Comparison of ENCODE assay signal across 1 cellular context in the genomic region with DNA sequence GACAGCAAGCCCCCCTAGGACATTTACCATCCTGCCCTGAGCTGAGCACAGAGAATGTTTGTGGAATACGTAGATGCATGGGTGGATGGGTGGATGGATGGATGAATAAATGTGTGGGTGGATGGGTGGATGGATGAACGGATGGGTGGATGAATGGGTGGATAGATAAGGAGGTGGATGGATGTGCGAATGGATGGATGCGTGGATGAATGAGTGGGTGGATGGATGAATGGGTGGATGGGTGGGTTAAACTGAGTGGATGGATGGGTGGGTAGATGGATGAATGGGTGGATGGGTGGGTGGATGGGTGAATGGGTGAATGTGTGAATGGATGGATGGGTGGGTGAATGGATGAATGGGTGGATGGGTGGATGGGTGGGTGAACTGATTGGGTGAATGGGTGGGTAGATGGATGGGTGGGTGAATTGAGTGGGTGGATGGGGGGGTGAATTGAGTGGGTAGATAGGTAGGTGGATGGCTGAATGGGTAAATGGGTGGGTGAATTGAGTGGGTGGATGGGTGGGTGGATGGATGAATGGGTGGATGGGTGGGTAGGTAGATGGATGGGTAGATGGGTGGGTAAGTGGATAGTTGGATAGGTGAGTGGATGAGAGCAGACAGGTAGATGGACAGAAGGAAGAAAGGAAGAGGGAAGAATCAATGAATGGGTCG.
TF ChIP-seq lines count a peak whose summit lies in the region.

No MANE protein-coding gene starts in this region.

TF ChIP-seq in HepG2, 621 proteins besides CTCF, POLR2A, EP300 and RAD21:
- no peak for TF ChIP-seq ZKSCAN8 (CRISPR knock-in tag; IDR thresholded peaks at IDR 0.05; ENCODE audit: borderline replicate concordance)
- TF ChIP-seq, protein P1, sequence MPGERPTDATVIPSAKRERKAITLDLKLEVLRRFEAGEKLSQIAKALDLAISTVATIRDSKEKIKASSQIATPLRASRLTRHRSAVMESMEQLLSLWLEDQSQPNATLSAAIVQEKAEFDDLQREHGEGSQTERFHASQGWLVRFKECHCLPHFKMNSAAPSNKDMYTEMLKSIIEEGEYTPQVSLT (CRISPR knock-in tag; IDR thresholded peaks at IDR 0.05; ENCODE audit: borderline replicate concordance, low read depth): no peak
- TF ChIP-seq, protein P2, sequence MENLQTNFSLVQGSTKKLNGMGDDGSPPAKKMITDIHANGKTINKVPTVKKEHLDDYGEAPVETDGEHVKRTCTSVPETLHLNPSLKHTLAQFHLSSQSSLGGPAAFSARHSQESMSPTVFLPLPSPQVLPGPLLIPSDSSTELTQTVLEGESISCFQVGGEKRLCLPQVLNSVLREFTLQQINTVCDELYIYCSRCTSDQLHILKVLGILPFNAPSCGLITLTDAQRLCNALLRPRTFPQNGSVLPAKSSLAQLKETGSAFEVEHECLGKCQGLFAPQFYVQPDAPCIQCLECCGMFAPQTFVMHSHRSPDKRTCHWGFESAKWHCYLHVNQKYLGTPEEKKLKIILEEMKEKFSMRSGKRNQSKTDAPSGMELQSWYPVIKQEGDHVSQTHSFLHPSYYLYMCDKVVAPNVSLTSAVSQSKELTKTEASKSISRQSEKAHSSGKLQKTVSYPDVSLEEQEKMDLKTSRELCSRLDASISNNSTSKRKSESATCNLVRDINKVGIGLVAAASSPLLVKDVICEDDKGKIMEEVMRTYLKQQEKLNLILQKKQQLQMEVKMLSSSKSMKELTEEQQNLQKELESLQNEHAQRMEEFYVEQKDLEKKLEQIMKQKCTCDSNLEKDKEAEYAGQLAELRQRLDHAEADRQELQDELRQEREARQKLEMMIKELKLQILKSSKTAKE (CRISPR knock-in tag; IDR thresholded peaks at IDR 0.05; ENCODE audit: borderline replicate concordance): 0 out of 2 replicates have a peak, but pooled peaks have one; percentile 14
- TF ChIP-seq HOXA5 (CRISPR knock-in tag; IDR thresholded peaks at IDR 0.05): no peak
- 0 out of 2 replicates have a peak, but pooled peaks have one; percentile 30 for TF ChIP-seq POLR2AphosphoS5 (IDR thresholded peaks at IDR 0.05; ENCODE audit: low read depth, low read length)
- TF ChIP-seq ZNF317 (CRISPR knock-in tag; IDR thresholded peaks at IDR 0.05): no peak
- TF ChIP-seq, protein P3, sequence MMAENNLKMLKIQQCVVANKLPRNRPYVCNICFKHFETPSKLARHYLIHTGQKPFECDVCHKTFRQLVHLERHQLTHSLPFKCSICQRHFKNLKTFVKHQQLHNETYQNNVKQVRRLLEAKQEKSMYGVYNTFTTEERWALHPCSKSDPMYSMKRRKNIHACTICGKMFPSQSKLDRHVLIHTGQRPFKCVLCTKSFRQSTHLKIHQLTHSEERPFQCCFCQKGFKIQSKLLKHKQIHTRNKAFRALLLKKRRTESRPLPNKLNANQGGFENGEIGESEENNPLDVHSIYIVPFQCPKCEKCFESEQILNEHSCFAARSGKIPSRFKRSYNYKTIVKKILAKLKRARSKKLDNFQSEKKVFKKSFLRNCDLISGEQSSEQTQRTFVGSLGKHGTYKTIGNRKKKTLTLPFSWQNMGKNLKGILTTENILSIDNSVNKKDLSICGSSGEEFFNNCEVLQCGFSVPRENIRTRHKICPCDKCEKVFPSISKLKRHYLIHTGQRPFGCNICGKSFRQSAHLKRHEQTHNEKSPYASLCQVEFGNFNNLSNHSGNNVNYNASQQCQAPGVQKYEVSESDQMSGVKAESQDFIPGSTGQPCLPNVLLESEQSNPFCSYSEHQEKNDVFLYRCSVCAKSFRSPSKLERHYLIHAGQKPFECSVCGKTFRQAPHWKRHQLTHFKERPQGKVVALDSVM (CRISPR knock-in tag; IDR thresholded peaks at IDR 0.05): no peak
